Comparison of ENCODE assay signal across 1 cellular context in genomic region chr12:91226951-91227350, GRCh38.
TF ChIP-seq lines count a peak whose summit lies in the region.

No MANE protein-coding gene starts in this region.

TF ChIP-seq in IMR-90, 13 proteins besides CTCF, POLR2A, EP300 and RAD21:
- TF ChIP-seq NFE2L2 (IDR thresholded peaks at IDR 0.05; ENCODE audit: low read depth, low read length) (no peak), CHD1 (IDR thresholded peaks at IDR 0.05; ENCODE audit: low read depth, low read length) (no peak), BHLHE40 (IDR thresholded peaks at IDR 0.05; ENCODE audit: low read depth, low read length) (no peak), RFX5 (IDR thresholded peaks at IDR 0.05; ENCODE audit: low read depth, low read length) (no peak), RCOR1 (IDR thresholded peaks at IDR 0.05; ENCODE audit: insufficient replicate concordance, low read length) (no peak), MAFK (IDR thresholded peaks at IDR 0.05; ENCODE audit: low read depth, low read length) (no peak), MAZ (IDR thresholded peaks at IDR 0.05; ENCODE audit: borderline replicate concordance, low read depth, low read length) (no peak), ELK1 (IDR thresholded peaks at IDR 0.05; ENCODE audit: borderline replicate concordance, low read depth, low read length) (no peak), CEBPB (IDR thresholded peaks at IDR 0.05; ENCODE audit: low read depth, low read length) (no peak), MXI1 (IDR thresholded peaks at IDR 0.05; ENCODE audit: borderline replicate concordance, low read depth, low read length) (no peak), USF2 (IDR thresholded peaks at IDR 0.05; ENCODE audit: low read depth, low read length) (no peak), SMC3 (IDR thresholded peaks at IDR 0.05; ENCODE audit: low read depth, low read length) (no peak), FOS (IDR thresholded peaks at IDR 0.05; ENCODE audit: low read depth, low read length) (no peak)
